In the genomic region with DNA sequence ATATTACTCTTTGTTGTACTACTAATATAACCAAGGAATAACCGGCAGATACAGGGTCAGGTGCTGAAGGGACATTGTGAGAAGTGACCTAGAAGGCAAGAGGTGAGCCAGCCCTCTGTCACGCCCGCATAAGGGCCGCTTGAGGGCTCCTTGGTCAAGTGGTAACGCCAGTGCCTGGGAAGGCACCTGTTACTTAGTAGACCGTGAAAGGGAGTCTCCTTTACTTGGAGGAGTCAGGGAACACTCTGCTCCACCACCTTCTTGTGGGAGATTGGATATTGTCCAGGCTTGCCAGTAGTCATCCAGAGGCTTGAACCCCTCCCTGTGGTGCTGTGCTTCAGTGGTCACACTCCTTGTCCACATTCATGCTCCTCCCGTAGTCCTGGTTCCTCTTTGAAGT, we compare ENCODE assay signal across 8 cellular contexts. TPM values are rescaled to one million over a fixed set of nuclear protein-coding genes. Genes with fewer than 3 reads are reported as not detected.
A peak's percentile ranks its signal among the peaks of the same experiment; 100 is the strongest.
DNase-seq lines count a peak whose midpoint lies in the region; FAIRE-seq and TF ChIP-seq lines count a peak whose summit lies in the region.
"Not testable (repeated sequence)": the region's sequence is repeated elsewhere in the genome, so short reads cannot be mapped to it uniquely, and the experiment has no call there.

No MANE protein-coding gene starts in this region.

- H3K9me3 ChIP-seq in PC-9 (ENCODE audit: insufficient read depth, low read depth); astrocyte (ENCODE audit: insufficient read depth, low read depth, low read length); kidney (ENCODE audit: control insufficient read depth in 1 of 2, low read length in 2 of 2); neutrophil; thyroid gland: not testable (repeated sequence)

- H3K27me3 ChIP-seq in PC-9 (ENCODE audit: insufficient read depth, low read depth); astrocyte (ENCODE audit: insufficient read depth, low read length); neutrophil; thyroid gland: not testable (repeated sequence)

- H3K79me2 ChIP-seq in PC-9 (ENCODE audit: low read depth) = peaks cover 71% of the 10 kb centered on the region
- peaks cover 90% of the 10 kb centered on the region for H3K79me2 ChIP-seq in astrocyte (ENCODE audit: insufficient read depth, low read length)

- BruUV-seq in PC-9 (replicated peaks; lab: Mats Ljungman, UMichigan) = not testable (repeated sequence)

- FAIRE-seq in astrocyte (lab: Jason Lieb, UNC); kidney (lab: Jason Lieb, UNC): not testable (repeated sequence)

- peak overlapping the region; percentile 18 for H3K9ac ChIP-seq in astrocyte (ENCODE audit: low read length)
- not testable (repeated sequence) for H3K9ac ChIP-seq in kidney (ENCODE audit: low read length in 2 of 2)

- not testable (repeated sequence) for H3K4me2 ChIP-seq in PC-9; astrocyte (ENCODE audit: low read length)

- not testable (repeated sequence) for H3K27me3 Mint-ChIP-seq in activated CD4-positive, alpha-beta memory T cell treated with anti-CD3 and anti-CD28 coated beads, Interleukin-2, amount 10 ng/mL, durations not matched to agents 7 days and 5 days; activated T-helper 2 cell treated with anti-CD3 and anti-CD28 coated beads, Interferon-gamma antibody, Interleukin-2, Interleukin-4, amounts not matched to agents 10 μg/mL and 5 μg/mL and 100 μg/mL, durations not matched to agents 14 hours and 24 hours and 36 hours (ENCODE audit: low read depth); astrocyte (ENCODE audit: low read depth, unreplicated experiment)

- H3K27ac ChIP-seq in PC-9 (0 out of 2 replicates have a peak overlapping the region, but pooled peaks have one; percentile 18), neutrophil (peak overlapping the region; percentile 61), thyroid gland (peak overlapping the region in 2 of 3 donors; percentile 43 to 56)
- not testable (repeated sequence) for H3K27ac ChIP-seq in astrocyte (ENCODE audit: low read depth, low read length); kidney (ENCODE audit: low read depth in 2 of 2, low read length in 2 of 2)

- peaks cover 38% of the 10 kb centered on the region for H3F3A ChIP-seq in PC-9 (ENCODE audit: insufficient read depth, low read depth)

- H3K27ac Mint-ChIP-seq in activated CD4-positive, alpha-beta memory T cell treated with anti-CD3 and anti-CD28 coated beads, Interleukin-2, amount 10 ng/mL, durations not matched to agents 7 days and 5 days = peak overlapping the region; percentile 83
- peak overlapping the region; percentile 91 for H3K27ac Mint-ChIP-seq in activated T-helper 2 cell treated with anti-CD3 and anti-CD28 coated beads, Interferon-gamma antibody, Interleukin-2, Interleukin-4, amounts not matched to agents 10 μg/mL and 5 μg/mL and 100 μg/mL, durations not matched to agents 14 hours and 24 hours and 36 hours
- H3K27ac Mint-ChIP-seq in astrocyte (ENCODE audit: unreplicated experiment) = peak overlapping the region; percentile 70

- peak overlapping the region; percentile 56 for H3K4me3 Mint-ChIP-seq in activated CD4-positive, alpha-beta memory T cell treated with anti-CD3 and anti-CD28 coated beads, Interleukin-2, amount 10 ng/mL, durations not matched to agents 7 days and 5 days
- H3K4me3 Mint-ChIP-seq in activated T-helper 2 cell treated with anti-CD3 and anti-CD28 coated beads, Interferon-gamma antibody, Interleukin-2, Interleukin-4, amounts not matched to agents 10 μg/mL and 5 μg/mL and 100 μg/mL, durations not matched to agents 14 hours and 24 hours and 36 hours (ENCODE audit: low read depth) = peak overlapping the region; percentile 64
- H3K4me3 Mint-ChIP-seq in astrocyte (ENCODE audit: unreplicated experiment) = not testable (repeated sequence)

- 25 to 42% methylated on average over 7 of the region's 7 CpGs for whole genome bisulfite sequencing in thyroid gland, 2 donors

- H3K4me3 ChIP-seq in PC-9; astrocyte (ENCODE audit: insufficient read depth, low read depth, low read length); kidney (ENCODE audit: low read length in 2 of 2); neutrophil (ENCODE audit: low read depth in 1 of 2, low read length in 1 of 2); thyroid gland (replicated peaks in 1 of 3): not testable (repeated sequence)

- intact Hi-C loops in PC-9 (cut with micrococcal nuclease; ENCODE audit: unreplicated experiment) = loop anchor here (10.0 kb wide), 1 partner anchor 75 kb away; the partner anchor contains the start of gene KIAA0930
- intact Hi-C loops in activated T-helper 2 cell treated with anti-CD3 and anti-CD28 coated beads, Interferon-gamma antibody, Interleukin-2, Interleukin-4, amounts not matched to agents 10 μg/mL and 5 μg/mL and 100 μg/mL, durations not matched to agents 14 hours and 24 hours and 36 hours (cut with micrococcal nuclease); kidney (cut with DNase I); thyroid gland (cut with DNase I): not testable (repeated sequence)

- H2AFZ ChIP-seq in PC-9; astrocyte (ENCODE audit: low read depth, low read length): not testable (repeated sequence)

- peaks cover 83% of the 10 kb centered on the region for H3K4me1 Mint-ChIP-seq in activated CD4-positive, alpha-beta memory T cell treated with anti-CD3 and anti-CD28 coated beads, Interleukin-2, amount 10 ng/mL, durations not matched to agents 7 days and 5 days
- H3K4me1 Mint-ChIP-seq in activated T-helper 2 cell treated with anti-CD3 and anti-CD28 coated beads, Interferon-gamma antibody, Interleukin-2, Interleukin-4, amounts not matched to agents 10 μg/mL and 5 μg/mL and 100 μg/mL, durations not matched to agents 14 hours and 24 hours and 36 hours (ENCODE audit: low read depth) = peaks cover 71% of the 10 kb centered on the region
- peaks cover 22% of the 10 kb centered on the region for H3K4me1 Mint-ChIP-seq in astrocyte (ENCODE audit: low read depth, unreplicated experiment)

- peaks cover 87% of the 10 kb centered on the region for H3K36me3 Mint-ChIP-seq in activated CD4-positive, alpha-beta memory T cell treated with anti-CD3 and anti-CD28 coated beads, Interleukin-2, amount 10 ng/mL, durations not matched to agents 7 days and 5 days (ENCODE audit: low read depth)
- peaks cover 92% of the 10 kb centered on the region for H3K36me3 Mint-ChIP-seq in activated T-helper 2 cell treated with anti-CD3 and anti-CD28 coated beads, Interferon-gamma antibody, Interleukin-2, Interleukin-4, amounts not matched to agents 10 μg/mL and 5 μg/mL and 100 μg/mL, durations not matched to agents 14 hours and 24 hours and 36 hours (ENCODE audit: low read depth)
- H3K36me3 Mint-ChIP-seq in astrocyte (ENCODE audit: low read depth, unreplicated experiment) = not testable (repeated sequence)

- not testable (repeated sequence) for H3K9me3 Mint-ChIP-seq in activated CD4-positive, alpha-beta memory T cell treated with anti-CD3 and anti-CD28 coated beads, Interleukin-2, amount 10 ng/mL, durations not matched to agents 7 days and 5 days; activated T-helper 2 cell treated with anti-CD3 and anti-CD28 coated beads, Interferon-gamma antibody, Interleukin-2, Interleukin-4, amounts not matched to agents 10 μg/mL and 5 μg/mL and 100 μg/mL, durations not matched to agents 14 hours and 24 hours and 36 hours; astrocyte (ENCODE audit: unreplicated experiment)

- H3K9me2 ChIP-seq in PC-9 (ENCODE audit: insufficient read depth) = not testable (repeated sequence)

- H3K36me3 ChIP-seq in PC-9 (ENCODE audit: low read depth) (peaks cover 65% of the 10 kb centered on the region), astrocyte (ENCODE audit: insufficient read depth, low read length) (peaks cover 52% of the 10 kb centered on the region), kidney (ENCODE audit: control insufficient read depth in 1 of 2, insufficient read depth in 2 of 2, low read length in 2 of 2) (peaks cover 19 to 24% of the 10 kb centered on the region in 2 donors), neutrophil (peaks cover 81% of the 10 kb centered on the region), thyroid gland (peaks cover 22 to 29% of the 10 kb centered on the region in 2 donors)

- not testable (repeated sequence) for H4K20me1 ChIP-seq in PC-9 (ENCODE audit: insufficient read depth)
- H4K20me1 ChIP-seq in astrocyte (ENCODE audit: insufficient read depth, low read length) = peaks cover 58% of the 10 kb centered on the region

- peaks cover 18% of the 10 kb centered on the region for H3K4me1 ChIP-seq in PC-9 (replicated peaks; ENCODE audit: insufficient read depth)
- peaks cover 17% of the 10 kb centered on the region for H3K4me1 ChIP-seq in astrocyte (ENCODE audit: insufficient read depth, low read length)
- peaks cover 6 to 10% of the 10 kb centered on the region in 2 donors for H3K4me1 ChIP-seq in kidney (ENCODE audit: control insufficient read depth in 1 of 2, insufficient read depth in 1 of 2, low read depth in 1 of 2, low read length in 2 of 2)
- peaks cover 40 to 43% of the 10 kb centered on the region in 2 experiments for H3K4me1 ChIP-seq in neutrophil (ENCODE audit: control insufficient read depth in 1 of 2, insufficient read depth in 1 of 2, low read depth in 1 of 2, low read length in 1 of 2)
- peaks cover 26 to 27% of the 10 kb centered on the region in 2 donors for H3K4me1 ChIP-seq in thyroid gland

- DNase-seq in DMS79 (lab: John Stamatoyannopoulos, UW) (peak; percentile 35), kidney (peak; percentile 82), thyroid gland (peak; percentile 91 to 95)
- DNase-seq in PC-9; activated CD4-positive, alpha-beta memory T cell treated with anti-CD3 and anti-CD28 coated beads, Interleukin-2, amount 10 ng/mL, durations not matched to agents 7 days and 5 days; activated T-helper 2 cell treated with anti-CD3 and anti-CD28 coated beads, Interferon-gamma antibody, Interleukin-2, Interleukin-4, amounts not matched to agents 10 μg/mL and 5 μg/mL and 100 μg/mL, durations not matched to agents 14 hours and 24 hours and 36 hours (ENCODE audit: low spot score); astrocyte (ENCODE audit: low read depth): not testable (repeated sequence)

- CTCF ChIA-PET in PC-9 (lab: Charles Lee); activated CD4-positive, alpha-beta memory T cell treated with anti-CD3 and anti-CD28 coated beads, Interleukin-2, amount 10 ng/mL, durations not matched to agents 7 days and 5 days (lab: Charles Lee): not testable (repeated sequence)

- TF ChIP-seq POLR2A in thyroid gland (IDR thresholded peaks at IDR 0.05) = not testable (repeated sequence)

- TF ChIP-seq CTCF in PC-9 (conservative IDR thresholded peaks at IDR 0.05); astrocyte (IDR thresholded peaks at IDR 0.05; ENCODE audit: insufficient read depth, low read depth, low read length); kidney (IDR thresholded peaks at IDR 0.05; ENCODE audit: borderline replicate concordance, extremely low read depth, insufficient read depth); neutrophil (IDR thresholded peaks at IDR 0.05): not testable (repeated sequence)
- peak in 1 of 6 experiments; percentile 8 for TF ChIP-seq CTCF in thyroid gland (IDR thresholded peaks at IDR 0.05)

- POLR2A ChIA-PET in PC-9 (lab: Charles Lee; ENCODE audit: unreplicated experiment) = not testable (repeated sequence)
- POLR2A ChIA-PET in activated CD4-positive, alpha-beta memory T cell treated with anti-CD3 and anti-CD28 coated beads, Interleukin-2, amount 10 ng/mL, durations not matched to agents 7 days and 5 days (lab: Charles Lee) = interaction anchor here (0.6 to 1.3 kb wide), 2 partner anchors 9 to 900 kb away, joined by 3 to 4 read pairs; no protein-coding TSS in a partner anchor

RNA-seq across cellular contexts. Expression of gene NUP50, which starts 5.9 kb away (rescaled TPM):
- total RNA-seq in PC-9 (2021) (84.0 and 118 TPM in 2 replicates), astrocyte (49.6 and 56.4 TPM in 2 replicates), kidney (64.2 TPM), thyroid gland (100 to 1,000 TPM in 2 of 4 donors, 10 to 100 TPM in 2; 53.9 to 128 (median 91.9) TPM)
- total RNA-seq in activated CD4-positive, alpha-beta memory T cell treated with anti-CD3 and anti-CD28 coated beads, Interleukin-2, amount 10 ng/mL, durations not matched to agents 7 days and 5 days = 100 to 1,000 TPM; 160 to 167 TPM
- total RNA-seq in activated T-helper 2 cell treated with anti-CD3 and anti-CD28 coated beads, Interferon-gamma antibody, Interleukin-2, Interleukin-4, amounts not matched to agents 10 μg/mL and 5 μg/mL and 100 μg/mL, durations not matched to agents 14 hours and 24 hours and 36 hours = 150 and 165 TPM in 2 replicates
- polyA plus RNA-seq in kidney (ENCODE audit: insufficient read depth, low read depth, low replicate concordance) = 11.3 TPM
